Comparison of ENCODE assay signal across 8 cellular contexts in genomic region chr17:54992797-54993639, GRCh38. TPM values are rescaled to one million over a fixed set of nuclear protein-coding genes. Genes with fewer than 3 reads are reported as not detected.
A peak's percentile ranks its signal among the peaks of the same experiment; 100 is the strongest.
DNase-seq lines count a peak whose midpoint lies in the region; ATAC-seq and TF ChIP-seq lines count a peak whose summit lies in the region.

No MANE protein-coding gene starts in this region.

- CTCF ChIA-PET in activated CD8-positive, alpha-beta memory T cell treated with anti-CD3 and anti-CD28 coated beads, Interleukin-2, amount 10 ng/mL, durations not matched to agents 7 days and 5 days (lab: Charles Lee): interaction anchor here (0.6 to 7.2 kb wide), 27 partner anchors 10 to 531 kb away, joined by 3 to 62 read pairs (median 5); partner anchors contain the start of genes COX11 and STXBP4

- no peak overlapping the region for H3K27ac ChIP-seq in right atrium auricular region

- H3K4me3 Mint-ChIP-seq in activated CD8-positive, alpha-beta memory T cell treated with anti-CD3 and anti-CD28 coated beads, Interleukin-2, amount 10 ng/mL, durations not matched to agents 7 days and 5 days: no peak overlapping the region
- no peak overlapping the region for H3K4me3 Mint-ChIP-seq in activated T-helper 17 cell treated with anti-CD3 and anti-CD28 coated beads, Interleukin-2, amount 50 U/mL, for 72 hours
- H3K4me3 Mint-ChIP-seq in stimulated activated naive CD8-positive, alpha-beta T cell treated with anti-CD3 and anti-CD28 coated beads, Interleukin-15, amount 100 ng/mL, for 72 hours: no peak overlapping the region

- no peaks in the 10 kb centered on the region for H3K9me3 ChIP-seq in right atrium auricular region

- no peaks in the 10 kb centered on the region for H3K9me3 Mint-ChIP-seq in activated CD8-positive, alpha-beta memory T cell treated with anti-CD3 and anti-CD28 coated beads, Interleukin-2, amount 10 ng/mL, durations not matched to agents 7 days and 5 days (ENCODE audit: low read depth)
- no peaks in the 10 kb centered on the region for H3K9me3 Mint-ChIP-seq in activated T-helper 17 cell treated with anti-CD3 and anti-CD28 coated beads, Interleukin-2, amount 50 U/mL, for 72 hours
- H3K9me3 Mint-ChIP-seq in stimulated activated naive CD8-positive, alpha-beta T cell treated with anti-CD3 and anti-CD28 coated beads, Interleukin-15, amount 100 ng/mL, for 72 hours: no peaks in the 10 kb centered on the region

- no peak overlapping the region for H3K27ac Mint-ChIP-seq in activated CD8-positive, alpha-beta memory T cell treated with anti-CD3 and anti-CD28 coated beads, Interleukin-2, amount 10 ng/mL, durations not matched to agents 7 days and 5 days
- H3K27ac Mint-ChIP-seq in activated T-helper 17 cell treated with anti-CD3 and anti-CD28 coated beads, Interleukin-2, amount 50 U/mL, for 72 hours: no peak overlapping the region
- H3K27ac Mint-ChIP-seq in stimulated activated naive CD8-positive, alpha-beta T cell treated with anti-CD3 and anti-CD28 coated beads, Interleukin-15, amount 100 ng/mL, for 72 hours: no peak overlapping the region

- no peaks in the 10 kb centered on the region for H3K27me3 Mint-ChIP-seq in activated CD8-positive, alpha-beta memory T cell treated with anti-CD3 and anti-CD28 coated beads, Interleukin-2, amount 10 ng/mL, durations not matched to agents 7 days and 5 days
- no peaks in the 10 kb centered on the region for H3K27me3 Mint-ChIP-seq in activated T-helper 17 cell treated with anti-CD3 and anti-CD28 coated beads, Interleukin-2, amount 50 U/mL, for 72 hours
- no peaks in the 10 kb centered on the region for H3K27me3 Mint-ChIP-seq in stimulated activated naive CD8-positive, alpha-beta T cell treated with anti-CD3 and anti-CD28 coated beads, Interleukin-15, amount 100 ng/mL, for 72 hours

- ATAC-seq in activated CD8-positive, alpha-beta memory T cell treated with anti-CD3 and anti-CD28 coated beads, Interleukin-2, amount 10 ng/mL, durations not matched to agents 7 days and 5 days: peak; percentile 51
- ATAC-seq in HG02885 (IDR thresholded peaks at IDR 0.05; ENCODE audit: poor library complexity, unreplicated experiment) (peak; percentile 68), HG03520 (IDR thresholded peaks at IDR 0.05; ENCODE audit: unreplicated experiment) (no peak)
- peak; percentile 49 for ATAC-seq in activated T-helper 17 cell treated with anti-CD3 and anti-CD28 coated beads, Interleukin-2, amount 50 U/mL, for 72 hours (replicated peaks)
- peak; percentile 48 for ATAC-seq in stimulated activated naive CD8-positive, alpha-beta T cell treated with anti-CD3 and anti-CD28 coated beads, Interleukin-15, amount 100 ng/mL, for 72 hours

- DNase-seq in activated CD8-positive, alpha-beta memory T cell treated with anti-CD3 and anti-CD28 coated beads, Interleukin-2, amount 10 ng/mL, durations not matched to agents 7 days and 5 days: no peak
- no peak for DNase-seq in activated CD8-positive, alpha-beta memory T cell treated with anti-CD3 and anti-CD28 coated beads, Interleukin-2, amount 50 U/mL, for 4 hours
- DNase-seq in NCI-H2196 treated with DMSO at 0.1 percent for 48 hours (lab: John Stamatoyannopoulos, UW; ENCODE audit: unreplicated experiment) (peak; percentile 69), right atrium auricular region (ENCODE audit: low spot score) (no peak)
- peak in 1 of 2 donors; percentile 14 for DNase-seq in stimulated activated naive CD8-positive, alpha-beta T cell treated with anti-CD3 and anti-CD28 coated beads, Interleukin-15, amount 100 ng/mL, for 72 hours

- no peaks in the 10 kb centered on the region for H3K4me1 ChIP-seq in right atrium auricular region

- H3K4me1 Mint-ChIP-seq in activated CD8-positive, alpha-beta memory T cell treated with anti-CD3 and anti-CD28 coated beads, Interleukin-2, amount 10 ng/mL, durations not matched to agents 7 days and 5 days: no peaks in the 10 kb centered on the region
- no peaks in the 10 kb centered on the region for H3K4me1 Mint-ChIP-seq in activated T-helper 17 cell treated with anti-CD3 and anti-CD28 coated beads, Interleukin-2, amount 50 U/mL, for 72 hours
- no peaks in the 10 kb centered on the region for H3K4me1 Mint-ChIP-seq in stimulated activated naive CD8-positive, alpha-beta T cell treated with anti-CD3 and anti-CD28 coated beads, Interleukin-15, amount 100 ng/mL, for 72 hours

- no peaks in the 10 kb centered on the region for H3K27me3 ChIP-seq in right atrium auricular region

- peak; percentile 54 to 71 for TF ChIP-seq CTCF in right atrium auricular region (IDR thresholded peaks at IDR 0.05)

- no peaks in the 10 kb centered on the region for H3K36me3 Mint-ChIP-seq in activated CD8-positive, alpha-beta memory T cell treated with anti-CD3 and anti-CD28 coated beads, Interleukin-2, amount 10 ng/mL, durations not matched to agents 7 days and 5 days
- no peaks in the 10 kb centered on the region for H3K36me3 Mint-ChIP-seq in activated T-helper 17 cell treated with anti-CD3 and anti-CD28 coated beads, Interleukin-2, amount 50 U/mL, for 72 hours (ENCODE audit: low read depth)

- no peak overlapping the region for H3K4me3 ChIP-seq in right atrium auricular region

- no peaks in the 10 kb centered on the region for H3K36me3 ChIP-seq in right atrium auricular region

RNA-seq across cellular contexts. Expression of gene STXBP4, which starts 24.5 kb away (rescaled TPM):
- total RNA-seq in activated CD8-positive, alpha-beta memory T cell treated with anti-CD3 and anti-CD28 coated beads, Interleukin-2, amount 10 ng/mL, durations not matched to agents 7 days and 5 days: 1 to 10 TPM; 8.2 to 9.4 TPM
- total RNA-seq in activated T-helper 17 cell treated with anti-CD3 and anti-CD28 coated beads, Interleukin-2, amount 50 U/mL, for 72 hours: 10 to 100 TPM in 1 of 2 donors, 1 to 10 TPM in 1; 5.6 to 12.8 TPM
- total RNA-seq in right atrium auricular region: 10 to 100 TPM in 1 of 2 donors, 1 to 10 TPM in 1; 3.9 to 17.1 TPM

RNA-seq across cellular contexts. Expression of gene COX11, which starts 24.6 kb away (rescaled TPM):
- 10 to 100 TPM; 40.5 to 61.1 TPM for total RNA-seq in activated CD8-positive, alpha-beta memory T cell treated with anti-CD3 and anti-CD28 coated beads, Interleukin-2, amount 10 ng/mL, durations not matched to agents 7 days and 5 days
- 10 to 100 TPM; 24.5 to 47.8 TPM for total RNA-seq in activated T-helper 17 cell treated with anti-CD3 and anti-CD28 coated beads, Interleukin-2, amount 50 U/mL, for 72 hours
- total RNA-seq in right atrium auricular region: 10 to 100 TPM; 57.1 to 75.3 TPM
